Comparison of ENCODE assay signal across 8 cellular contexts in genomic region chr12:27710592-27711311, GRCh38. TPM values are rescaled to one million over a fixed set of nuclear protein-coding genes. Genes with fewer than 3 reads are reported as not detected.
DNase-seq lines count a peak whose midpoint lies in the region; ATAC-seq and TF ChIP-seq lines count a peak whose summit lies in the region.

TSS of gene MRPS35 (plus strand) at chr12:27710832. CDS start at chr12:27710844, 12 bp downstream.

- under 1% methylated on average over 46 of the region's 46 CpGs for WGBS in smooth muscle cell (ENCODE audit: low lambda C conversion rate)

- peak; percentile 51 for TF ChIP-seq POLR2A in breast epithelium (IDR thresholded peaks at IDR 0.05)

- H3K79me2 ChIP-seq in smooth muscle cell (ENCODE audit: low read depth), result peaks cover 51% of the 10 kb centered on the region

- no peaks in the 10 kb centered on the region for H3F3A ChIP-seq in smooth muscle cell (ENCODE audit: low read depth)

- CTCF ChIA-PET in AG04449 (lab: Yijun Ruan, JAX), result interaction anchor here (1.2 to 1.3 kb wide), 2 partner anchors 22 to 58 kb away, joined by 3 to 4 read pairs; no protein-coding TSS in a partner anchor

- ATAC-seq in GM18867 (IDR thresholded peaks at IDR 0.05; ENCODE audit: unreplicated experiment) (peak; percentile 95), HG03097 (IDR thresholded peaks at IDR 0.05; ENCODE audit: low FRiP score, unreplicated experiment) (peak; percentile 92)

- peak within 1 kb of the TSS; percentile 100 for H3K4me3 ChIP-seq in AG04449 (ENCODE audit: low read depth, low read length)
- peak within 1 kb of the TSS; percentile 100 for H3K4me3 ChIP-seq in WERI-Rb-1 (ENCODE audit: low read depth, low read length)
- peak within 1 kb of the TSS; percentile 95 to 97 (median 97) for H3K4me3 ChIP-seq in breast epithelium
- peak within 1 kb of the TSS; percentile 79 for H3K4me3 ChIP-seq in smooth muscle cell

- peak; percentile 63 for DNase-seq in AG04449 (ENCODE audit: low read depth, low spot score)
- DNase-seq in NCI-H2196 treated with DMSO at 0.1 percent for 48 hours (lab: John Stamatoyannopoulos, UW; ENCODE audit: unreplicated experiment), result peak; percentile 97
- DNase-seq in WERI-Rb-1, result peak; percentile 89
- DNase-seq in breast epithelium (ENCODE audit: low spot score in 2 of 2), result peak; percentile 83 to 88
- peak; percentile 84 for DNase-seq in iPS-NIHi7 (ENCODE audit: extremely low spot score)
- peak; percentile 62 for DNase-seq in smooth muscle cell (lab: John Stamatoyannopoulos, UW; ENCODE audit: unreplicated experiment)

- TF ChIP-seq CTCF in AG04449 (IDR thresholded peaks at IDR 0.05; ENCODE audit: insufficient read depth, low read length, missing control alignments) (no peak), WERI-Rb-1 (IDR thresholded peaks at IDR 0.05; ENCODE audit: low read depth, low read length) (no peak), breast epithelium (IDR thresholded peaks at IDR 0.05) (no peak), smooth muscle cell (IDR thresholded peaks at IDR 0.05; ENCODE audit: borderline replicate concordance, insufficient read depth, poor library complexity, severe bottlenecking) (no peak)

- peaks cover 17% of the 10 kb centered on the region for H3K36me3 ChIP-seq in WERI-Rb-1
- no peaks in the 10 kb centered on the region for H3K36me3 ChIP-seq in breast epithelium
- no peaks in the 10 kb centered on the region for H3K36me3 ChIP-seq in smooth muscle cell (ENCODE audit: low read depth)

- no peaks in the 10 kb centered on the region for H3K9me3 ChIP-seq in WERI-Rb-1 (ENCODE audit: severe bottlenecking)
- no peaks in the 10 kb centered on the region for H3K9me3 ChIP-seq in breast epithelium
- H3K9me3 ChIP-seq in smooth muscle cell (replicated peaks; ENCODE audit: low read depth), result no peaks in the 10 kb centered on the region

- POLR2A ChIA-PET in AG04449 (lab: Yijun Ruan, JAX), result no interaction called here

- H3K27me3 ChIP-seq in WERI-Rb-1 (ENCODE audit: insufficient read depth, low read depth, severe bottlenecking) (no peaks in the 10 kb centered on the region), breast epithelium (no peaks in the 10 kb centered on the region), smooth muscle cell (ENCODE audit: low read depth) (no peaks in the 10 kb centered on the region)

- H4K20me1 ChIP-seq in smooth muscle cell (ENCODE audit: low read depth), result peaks cover 16% of the 10 kb centered on the region

- intact Hi-C loops in breast epithelium (cut with DNase I; ENCODE audit: low total_unique reads), result no loop called here

- H3K27ac ChIP-seq in WERI-Rb-1 (peak within 1 kb of the TSS; percentile 81), breast epithelium (peak within 1 kb of the TSS; percentile 78 to 85), smooth muscle cell (ENCODE audit: low read depth) (peak within 1 kb of the TSS; percentile 73)

- peak within 1 kb of the TSS; percentile 88 for H2AFZ ChIP-seq in smooth muscle cell (ENCODE audit: low read depth)

- H3K4me2 ChIP-seq in smooth muscle cell, result peak within 1 kb of the TSS; percentile 96

- H3K4me1 ChIP-seq in breast epithelium, result peaks cover 0 to 12% of the 10 kb centered on the region in 2 donors
- H3K4me1 ChIP-seq in smooth muscle cell (ENCODE audit: low read depth), result peaks cover 10% of the 10 kb centered on the region

- H3K9ac ChIP-seq in smooth muscle cell (ENCODE audit: low read depth), result peak within 1 kb of the TSS; percentile 86

RNA-seq across cellular contexts. Expression of gene MRPS35, which starts in this region (rescaled TPM):
- total RNA-seq in breast epithelium (10 to 100 TPM; 37.7 to 64.1 (median 43.5) TPM), smooth muscle cell (75.6 and 77.1 TPM in 2 replicates)
- 51.6 and 55.6 TPM in 2 replicates for polyA plus RNA-seq in smooth muscle cell

Comparison
In these comparisons a context has a peak if more than half of its experiments do, and no peak if none do; other contexts are left out.
1. Peak in every context shown above with its lines: DNase-seq, ATAC-seq, H3K4me3 ChIP-seq and H3K27ac ChIP-seq.